ENCODE assay signal across 8 cellular contexts in the genomic region with DNA sequence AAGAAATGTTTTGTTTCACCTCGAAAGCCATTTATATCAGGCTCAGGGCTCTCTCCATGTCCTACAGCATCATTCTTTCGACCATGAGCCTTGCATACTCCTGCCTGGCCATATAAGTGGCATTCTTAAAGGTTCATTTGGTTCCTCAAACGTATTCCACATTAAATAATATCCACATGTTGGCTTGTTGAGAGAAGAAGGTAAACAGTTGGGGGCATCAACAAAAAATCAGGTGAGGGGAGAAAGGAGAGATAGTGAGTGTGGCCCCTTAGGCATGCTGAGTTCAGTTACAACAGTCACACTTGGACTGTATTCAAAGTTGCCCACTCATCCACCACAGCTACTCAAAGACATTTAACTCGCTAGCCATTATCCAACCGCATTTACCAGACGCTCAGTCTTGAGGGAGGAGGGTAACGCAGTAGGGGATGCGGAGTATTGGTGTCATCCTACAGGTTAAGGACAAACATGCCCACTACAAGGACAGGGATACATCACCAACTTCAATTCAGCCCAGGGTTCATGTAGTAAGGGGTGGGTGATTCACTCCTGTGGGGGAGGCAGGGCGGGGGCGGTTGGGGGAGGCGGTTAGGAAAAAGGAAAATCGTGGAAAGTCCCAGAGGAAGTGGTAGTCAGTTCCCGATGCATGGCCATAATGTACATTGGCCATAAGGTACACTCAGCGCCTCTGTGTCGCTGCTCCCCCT. TPM values are rescaled to one million over a fixed set of nuclear protein-coding genes. Genes with fewer than 3 reads are reported as not detected.
DNase-seq lines count a peak whose midpoint lies in the region; ATAC-seq and TF ChIP-seq lines count a peak whose summit lies in the region.

No MANE protein-coding gene starts in this region.

- H4K12ac ChIP-seq in trophoblast cell (ENCODE audit: low read depth, low read length) = no peak overlapping the region

- peak overlapping the region; percentile 85 for H3K14ac ChIP-seq in trophoblast cell (ENCODE audit: low read length)

- peak overlapping the region; percentile 61 for H3K4me2 ChIP-seq in trophoblast cell (ENCODE audit: low read length)

- peaks cover 17% of the 10 kb centered on the region for H3K79me2 ChIP-seq in trophoblast cell (ENCODE audit: control insufficient read depth, insufficient read depth, low read length, poor library complexity)

- H3K27ac ChIP-seq in RWPE2 (ENCODE audit: poor library complexity, severe bottlenecking) (peak overlapping the region; percentile 72), trophoblast cell (ENCODE audit: low read depth, low read length) (peak overlapping the region; percentile 95)

- peak overlapping the region; percentile 83 for H3K18ac ChIP-seq in trophoblast cell (ENCODE audit: low read length)

- peak overlapping the region; percentile 18 for H2BK120ac ChIP-seq in trophoblast cell (ENCODE audit: insufficient read depth, low read length, poor library complexity)

- no peak overlapping the region for H2AFZ ChIP-seq in trophoblast cell (ENCODE audit: insufficient read depth, low read length, poor library complexity)

- H4K8ac ChIP-seq in trophoblast cell (ENCODE audit: low read depth, low read length) = peak overlapping the region; percentile 13

- peaks cover 24% of the 10 kb centered on the region for H3K79me1 ChIP-seq in trophoblast cell (ENCODE audit: low read length)

- peaks cover 25% of the 10 kb centered on the region for H3K4me1 ChIP-seq in RWPE2 (ENCODE audit: insufficient read depth, poor library complexity, severe bottlenecking)
- peaks cover 0 to 18% of the 10 kb centered on the region in 2 experiments for H3K4me1 ChIP-seq in trophoblast cell (ENCODE audit: control insufficient read depth in 1 of 2, insufficient read depth in 2 of 2, low read length in 2 of 2)

- no peaks in the 10 kb centered on the region for H3K9me3 ChIP-seq in RWPE2 (ENCODE audit: severe bottlenecking)
- no peaks in the 10 kb centered on the region for H3K9me3 ChIP-seq in trophoblast cell (ENCODE audit: insufficient read depth, low read depth, low read length)

- peak overlapping the region; percentile 57 for H3K4ac ChIP-seq in trophoblast cell (ENCODE audit: low read depth, low read length)

- H2AK5ac ChIP-seq in trophoblast cell (ENCODE audit: low read length) = peak overlapping the region; percentile 3

- ATAC-seq in RWPE2 (ENCODE audit: low read depth) (no peak), GM18498 (IDR thresholded peaks at IDR 0.05; ENCODE audit: unreplicated experiment) (no peak)

- H3K23ac ChIP-seq in trophoblast cell (ENCODE audit: low read length) = no peak overlapping the region

- peaks cover 3% of the 10 kb centered on the region for H3K36me3 ChIP-seq in RWPE2 (ENCODE audit: low read depth)
- no peaks in the 10 kb centered on the region for H3K36me3 ChIP-seq in trophoblast cell (ENCODE audit: control insufficient read depth in 1 of 2, insufficient read depth in 2 of 2, low read length in 2 of 2)

- no CpG with 5 or more reads among the region's 15 CpGs for WGBS in trophoblast cell (ENCODE audit: extremely low coverage, insufficient coverage, insufficient read length)

- H3K27me3 ChIP-seq in RWPE2 (ENCODE audit: insufficient read depth, poor library complexity, severe bottlenecking) = no peaks in the 10 kb centered on the region
- no peaks in the 10 kb centered on the region for H3K27me3 ChIP-seq in trophoblast cell (ENCODE audit: insufficient read depth, low read length)

- H3K4me3 ChIP-seq in GM12865 (ENCODE audit: low read depth, low read length) = peak overlapping the region; percentile 77
- peak overlapping the region; percentile 79 for H3K4me3 ChIP-seq in RWPE2 (ENCODE audit: severe bottlenecking)
- H3K4me3 ChIP-seq in trophoblast cell (ENCODE audit: low read depth, low read length) = peak overlapping the region; percentile 99

- peak overlapping the region; percentile 78 for H4K91ac ChIP-seq in trophoblast cell (ENCODE audit: low read depth, low read length)

- TF ChIP-seq CTCF in GM12865 (IDR thresholded peaks at IDR 0.05; ENCODE audit: insufficient read depth, low read depth, low read length, missing control alignments) (no peak), RWPE2 (IDR thresholded peaks at IDR 0.05; ENCODE audit: poor library complexity, severe bottlenecking) (no peak)

- peak overlapping the region; percentile 34 for H2BK12ac ChIP-seq in trophoblast cell (ENCODE audit: low read length)

- H2BK5ac ChIP-seq in trophoblast cell (ENCODE audit: low read depth, low read length, poor library complexity) = peak overlapping the region; percentile 79

- DNase-seq in GM12865 (ENCODE audit: low read depth) (no peak), RWPE2 (ENCODE audit: low spot score) (no peak), fibroblast of the conjunctiva (ENCODE audit: low read depth) (peak; percentile 24), trophoblast cell (peak in 1 of 2 donors; percentile 20), NCI-H2171 treated with DMSO at 0.1 percent for 48 hours (lab: John Stamatoyannopoulos, UW) (no peak), NCI-H1092 treated with DMSO at 0.1 percent for 48 hours (lab: John Stamatoyannopoulos, UW) (no peak)
- no peak for DNase-seq in activated effector memory CD4-positive, alpha-beta T cell treated with Interleukin-2 at 50 U/mL for 16 hours

- peak overlapping the region; percentile 99 for H3K9ac ChIP-seq in trophoblast cell (ENCODE audit: low read length)

RNA-seq across cellular contexts. Expression of gene ZNF697, which starts 1.4 kb away (rescaled TPM):
- polyA plus RNA-seq in trophoblast cell (2013) = 14.6 and 15.5 TPM in 2 replicates
